22 cellular contexts compared by ENCODE assay signal in the genomic region with DNA sequence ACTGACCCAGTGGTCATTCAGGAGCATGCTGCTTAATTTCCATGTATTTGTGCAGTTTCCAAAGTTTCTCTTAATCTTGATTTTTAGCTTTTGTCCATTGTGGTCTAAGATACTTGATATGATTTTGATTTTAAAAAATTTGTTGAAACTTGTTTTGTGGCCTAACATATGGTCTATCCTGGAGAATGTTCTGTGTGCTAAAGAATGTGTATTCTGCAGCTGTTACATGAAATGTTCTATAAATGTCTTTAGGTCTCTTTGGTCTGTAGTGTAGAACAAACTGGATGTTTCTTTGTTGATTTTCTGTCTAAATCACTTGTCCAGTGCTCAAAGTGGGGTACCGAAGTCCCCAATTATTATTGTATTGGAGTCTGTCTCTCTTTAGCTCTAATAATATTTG. TPM values are rescaled to one million over a fixed set of nuclear protein-coding genes. Genes with fewer than 3 reads are reported as not detected.
DNase-seq lines count a peak whose midpoint lies in the region; ATAC-seq, FAIRE-seq and TF ChIP-seq lines count a peak whose summit lies in the region.
"Had no signal": no experiment of that assay in that cellular context is flagged by ENCODE, and none has a peak within 500 bp of the region (broad histone marks: within the 10 kb centered on the region; RNA-seq: fewer than 3 reads in every experiment).

No MANE protein-coding gene starts in this region.

- no peak overlapping the region for H3K56ac ChIP-seq in H1 (replicated peaks; ENCODE audit: insufficient read length, low read depth, low read length)

- H3K4me3 Mint-ChIP-seq in nephron: no peak overlapping the region
- no peak overlapping the region for H3K4me3 Mint-ChIP-seq in activated T-cell treated with anti-CD3 and anti-CD28 coated beads, Interleukin-2, amount 50 U/mL, for 24 hours
- no peak overlapping the region for H3K4me3 Mint-ChIP-seq in chondrocyte (ENCODE audit: unreplicated experiment)
- H3K4me3 Mint-ChIP-seq: B cell; CD4-positive, alpha-beta T cell; CD8-positive, alpha-beta T cell had no signal

- H3K4me2 ChIP-seq in H1 (ENCODE audit: insufficient read depth in 1 of 2, low read depth in 2 of 2, low read length in 2 of 2): no peak overlapping the region
- H3K4me2 ChIP-seq: A549; BLaER1 treated with 17β-estradiol and CSF1 and Interleukin-3, amounts not matched to agents 10 nM and 100 nM had no signal

- 92% methylated on average over 1 of the region's 1 CpG; no CpG with 5 or more reads in 1 of the 2 experiments for WGBS in H1 (ENCODE audit: extremely low coverage in 1 of 2, insufficient coverage in 1 of 2, insufficient read length in 1 of 2, insufficient replicate concordance in 2 of 2, low coverage in 1 of 2, low lambda C conversion rate in 2 of 2, missing lambda C conversion rate in 1 of 2), 2 experiments

- H3K23me2 ChIP-seq in H1 (ENCODE audit: low read depth, low read length): no peaks in the 10 kb centered on the region

- H2AFZ ChIP-seq in H1 (ENCODE audit: low read length): no peak overlapping the region

- H3K79me1 ChIP-seq in H1 (ENCODE audit: low read depth, low read length): peaks cover 5% of the 10 kb centered on the region; the same call in 1 of the 2 replicates

- peaks cover 59% of the 10 kb centered on the region for H3K9me3 Mint-ChIP-seq in nephron
- H3K9me3 Mint-ChIP-seq in activated T-cell treated with anti-CD3 and anti-CD28 coated beads, Interleukin-2, amount 50 U/mL, for 24 hours: peaks cover 25% of the 10 kb centered on the region
- peaks cover 36% of the 10 kb centered on the region for H3K9me3 Mint-ChIP-seq in chondrocyte (ENCODE audit: low read depth)

- H2BK120ac ChIP-seq in H1 (replicated peaks; ENCODE audit: low read depth, low read length): no peak overlapping the region

- TF ChIP-seq POLR2A in H1 (IDR thresholded peaks at IDR 0.05; ENCODE audit: control extremely low read depth in 1 of 2, low read depth in 2 of 2, low read length in 2 of 2): no peak

- H4K91ac ChIP-seq in H1 (replicated peaks; ENCODE audit: insufficient read length, low read length): no peak overlapping the region

- H3K4me3 ChIP-seq in H1 (ENCODE audit: extremely low read depth in 1 of 4, insufficient read depth in 2 of 4, low read depth in 3 of 4, low read length in 4 of 4): no peak overlapping the region
- H3K4me3 ChIP-seq: A549; BLaER1 treated with 17β-estradiol and CSF1 and Interleukin-3, amounts not matched to agents 10 nM and 100 nM had no signal

- H4K8ac ChIP-seq in H1 (ENCODE audit: extremely low read depth, insufficient read depth, low read length): no peak overlapping the region

- no peaks in the 10 kb centered on the region for H3K27me3 ChIP-seq in H1 (replicated peaks in 1 of 4; ENCODE audit: control insufficient read depth in 3 of 4, extremely low read depth in 1 of 4, insufficient read depth in 3 of 4, low read length in 3 of 4)
- H3K27me3 ChIP-seq: BLaER1 treated with 17β-estradiol and CSF1 and Interleukin-3, amounts not matched to agents 10 nM and 100 nM had no signal

- H3K27ac Mint-ChIP-seq in nephron (peak overlapping the region; percentile 14 to 38 (median 16)), chondrocyte (ENCODE audit: unreplicated experiment) (no peak overlapping the region)
- no peak overlapping the region for H3K27ac Mint-ChIP-seq in activated T-cell treated with anti-CD3 and anti-CD28 coated beads, Interleukin-2, amount 50 U/mL, for 24 hours
- H3K27ac Mint-ChIP-seq: B cell; CD4-positive, alpha-beta T cell; CD8-positive, alpha-beta T cell had no signal

- peaks cover 89% of the 10 kb centered on the region for H3K36me3 Mint-ChIP-seq in nephron (ENCODE audit: low read depth)
- peaks cover 94% of the 10 kb centered on the region for H3K36me3 Mint-ChIP-seq in activated T-cell treated with anti-CD3 and anti-CD28 coated beads, Interleukin-2, amount 50 U/mL, for 24 hours (ENCODE audit: low read depth)
- H3K36me3 Mint-ChIP-seq in chondrocyte (ENCODE audit: low read depth): peaks cover 38% of the 10 kb centered on the region

- CTCF ChIA-PET in H1 (lab: Charles Lee; ENCODE audit: partially characterized antibody): interaction anchor here (0.6 to 1.5 kb wide), 2 partner anchors 10 to 32 kb away, joined by 3 to 6 read pairs; no protein-coding TSS in a partner anchor

- H4K5ac ChIP-seq in H1 (ENCODE audit: insufficient read length, low read depth, low read length): no peak overlapping the region

- H3K36me3 ChIP-seq in H1 (ENCODE audit: control insufficient read depth in 2 of 4, insufficient read depth in 4 of 4, low read length in 3 of 4): no peaks in the 10 kb centered on the region; a peak in 1 of 8 replicates

- TF ChIP-seq CTCF in H1 (IDR thresholded peaks at IDR 0.05; ENCODE audit: control extremely low read depth in 1 of 3, insufficient read depth in 1 of 3, low read depth in 1 of 3, low read length in 3 of 3) (no peak), nephron (IDR thresholded peaks at IDR 0.05; ENCODE audit: unreplicated experiment in 3 of 3) (no peak), chondrocyte (IDR thresholded peaks at IDR 0.05) (no peak)

- no peak overlapping the region for H3K9ac ChIP-seq in H1 (replicated peaks in 1 of 4; ENCODE audit: extremely low read depth in 1 of 4, low read depth in 3 of 4, low read length in 3 of 4)
- H3K9ac ChIP-seq: BLaER1 treated with 17β-estradiol and CSF1 and Interleukin-3, amounts not matched to agents 10 nM and 100 nM had no signal

- H3K14ac ChIP-seq in H1 (ENCODE audit: insufficient read length): no peak overlapping the region

- H3K18ac ChIP-seq in H1 (ENCODE audit: extremely low read depth, low read length): no peak overlapping the region

- no peak overlapping the region for H2AK5ac ChIP-seq in H1 (ENCODE audit: low read depth, low read length)

- POLR2A ChIA-PET in H1 (lab: Charles Lee; ENCODE audit: partially characterized antibody): no interaction called here

- DNase-seq in LHCN-M2 (ENCODE audit: low read depth) (peak; percentile 62), H1 (ENCODE audit: low read depth in 1 of 2, low spot score in 2 of 2) (no peak), myocyte (ENCODE audit: low read depth) (peak; percentile 19), iPS-NIHi7 (ENCODE audit: extremely low spot score) (no peak), chondrocyte (ENCODE audit: low spot score) (no peak)
- DNase-seq in activated T-cell treated with anti-CD3 and anti-CD28 coated beads, Interleukin-2, amount 50 U/mL, for 24 hours: no peak
- DNase-seq: AML-193; Caco-2; Calu3; CD4-positive, alpha-beta T cell; CD8-positive, alpha-beta T cell; DMS79 treated with DMSO at 0.1 percent for 48 hours; GF-D8 had no signal

- no peak for TF ChIP-seq RAD21 in H1 (IDR thresholded peaks at IDR 0.05 in 1 of 2, conservative IDR thresholded peaks at IDR 0.05 in 1 of 2; ENCODE audit: low read depth in 2 of 2, low read length in 2 of 2)

- H3K23ac ChIP-seq in H1 (ENCODE audit: insufficient read length): no peak overlapping the region

- FAIRE-seq in H1 (lab: Jason Lieb, UNC): peak; percentile 13
- FAIRE-seq: D721Med, GM12891 had no signal

- peaks cover 8% of the 10 kb centered on the region for H3K4me1 Mint-ChIP-seq in nephron
- peaks cover 45% of the 10 kb centered on the region for H3K4me1 Mint-ChIP-seq in activated T-cell treated with anti-CD3 and anti-CD28 coated beads, Interleukin-2, amount 50 U/mL, for 24 hours (ENCODE audit: low read depth)
- peaks cover 19% of the 10 kb centered on the region for H3K4me1 Mint-ChIP-seq in chondrocyte (ENCODE audit: low read depth)

- H2BK20ac ChIP-seq in H1 (ENCODE audit: low read length): no peak overlapping the region

- H3K4ac ChIP-seq in H1 (replicated peaks; ENCODE audit: insufficient read length, low read depth, low read length): no peak overlapping the region

- H3K27ac ChIP-seq in H1 (ENCODE audit: low read depth, low read length): no peak overlapping the region
- H3K27ac ChIP-seq: 22Rv1; A549; BLaER1 treated with 17β-estradiol and CSF1 and Interleukin-3, amounts not matched to agents 10 nM and 100 nM; C4-2B had no signal

- H4K20me1 ChIP-seq in H1 (replicated peaks in 1 of 2; ENCODE audit: control insufficient read depth in 1 of 2, insufficient read depth in 2 of 2, low read length in 2 of 2): peaks cover 0 to 4% of the 10 kb centered on the region in 2 experiments

- H3K27me3 Mint-ChIP-seq in nephron (ENCODE audit: low read depth) (no peaks in the 10 kb centered on the region), chondrocyte (ENCODE audit: low read depth) (no peaks in the 10 kb centered on the region)
- no peaks in the 10 kb centered on the region for H3K27me3 Mint-ChIP-seq in activated T-cell treated with anti-CD3 and anti-CD28 coated beads, Interleukin-2, amount 50 U/mL, for 24 hours
- H3K27me3 Mint-ChIP-seq: B cell; CD4-positive, alpha-beta T cell had no signal

- H3K9me3 ChIP-seq in H1 (ENCODE audit: insufficient read depth in 2 of 2, low read depth in 1 of 2, low read length in 1 of 2): no peaks in the 10 kb centered on the region

- no peak for ATAC-seq in HG03039 (IDR thresholded peaks at IDR 0.05; ENCODE audit: unreplicated experiment)
- ATAC-seq: A549; CD8-positive, alpha-beta T cell had no signal

- H2BK15ac ChIP-seq in H1 (ENCODE audit: low read length): no peak overlapping the region

- H3K4me1 ChIP-seq in H1 (replicated peaks in 1 of 4; ENCODE audit: control insufficient read depth in 3 of 4, insufficient read depth in 4 of 4, low read length in 3 of 4): no peaks in the 10 kb centered on the region
- H3K4me1 ChIP-seq: A549; BLaER1 treated with 17β-estradiol and CSF1 and Interleukin-3, amounts not matched to agents 10 nM and 100 nM; Caco-2 had no signal

- TF ChIP-seq EP300 in H1 (IDR thresholded peaks at IDR 0.05; ENCODE audit: borderline replicate concordance in 1 of 2, low read depth in 2 of 2, low read length in 2 of 2): no peak

- no peak overlapping the region for H2BK5ac ChIP-seq in H1 (ENCODE audit: low read depth, low read length)

- no peak overlapping the region for H2BK12ac ChIP-seq in H1 (ENCODE audit: low read depth, low read length)

- peaks cover 0 to 22% of the 10 kb centered on the region in 2 experiments; a peak in 2 of 4 replicates for H3K79me2 ChIP-seq in H1 (ENCODE audit: control insufficient read depth in 1 of 2, insufficient read depth in 2 of 2, low read length in 2 of 2)

RNA-seq across cellular contexts. Expression of gene CEP63, which starts 17.4 kb away (rescaled TPM):
- 25.0 and 29.8 TPM in 2 replicates for total RNA-seq in LHCN-M2 (2014; rRNA removed)
- polyA plus RNA-seq in LHCN-M2 (2012): 17.6 TPM
- total RNA-seq in H1 (2021; fragmentation: NEBNext Ultra II Directional; extraction: Animal tissue kit (Norgen Biotek cat#: 25700)): 15.5 and 18.2 TPM in 2 replicates
- polyA plus RNA-seq in H1 (2011; rRNA removed): 4.5 and 5.3 TPM in 2 replicates
- 11.4 TPM for polyA plus RNA-seq in H1 (2011; cell fraction: cytosol; rRNA removed)
- polyA plus RNA-seq in H1 (2011; cell fraction: nucleus; rRNA removed): 16.1 TPM
- polyA plus RNA-seq in H1 (2012, experiment 1 of 2): 12.9 to 18.9 TPM (median 15.6 TPM) in 4 replicates
- 1.0 TPM for polyA plus RNA-seq in H1 (2012, experiment 2 of 2)
- polyA plus RNA-seq in H1 (2013, experiment 1 of 2): 19.9 TPM
- polyA plus RNA-seq in H1 (2013, experiment 2 of 2): 20.7 TPM
- 3.9 and 11.1 TPM in 2 replicates for polyA minus RNA-seq in H1 (2011; rRNA and poly(A)+ RNA removed)
- polyA minus RNA-seq in H1 (2011; cell fraction: cytosol; rRNA and poly(A)+ RNA removed): 10.1 TPM
- polyA minus RNA-seq in H1 (2011; cell fraction: nucleus; rRNA and poly(A)+ RNA removed): 35.0 TPM
- 17.6 and 22.5 TPM in 2 replicates for total RNA-seq in myocyte
- polyA plus RNA-seq in myocyte (2012): 21.7 TPM
- 23.2 to 25.5 TPM (median 24.8 TPM) in 3 replicates for total RNA-seq in chondrocyte

RNA-seq across cellular contexts. Expression of gene ANAPC13, which starts 17.5 kb away (rescaled TPM):
- total RNA-seq in LHCN-M2 (2014; rRNA removed): 166 and 196 TPM in 2 replicates
- 116 TPM for polyA plus RNA-seq in LHCN-M2 (2012)
- total RNA-seq in H1 (2021; fragmentation: NEBNext Ultra II Directional; extraction: Animal tissue kit (Norgen Biotek cat#: 25700)): 31.0 and 34.0 TPM in 2 replicates
- 17.0 and 33.3 TPM in 2 replicates for polyA plus RNA-seq in H1 (2011; rRNA removed)
- polyA plus RNA-seq in H1 (2011; cell fraction: cytosol; rRNA removed): 43.8 TPM
- 4.2 TPM for polyA plus RNA-seq in H1 (2011; cell fraction: nucleus; rRNA removed)
- polyA plus RNA-seq in H1 (2012, experiment 1 of 2): 30.0 to 63.3 TPM (median 32.0 TPM) in 4 replicates
- polyA plus RNA-seq in H1 (2012, experiment 2 of 2): 8.1 TPM
- polyA plus RNA-seq in H1 (2013, experiment 1 of 2): 20.6 TPM
- 22.3 TPM for polyA plus RNA-seq in H1 (2013, experiment 2 of 2)
- 13.7 and 16.9 TPM in 2 replicates for polyA minus RNA-seq in H1 (2011; rRNA and poly(A)+ RNA removed)
- polyA minus RNA-seq in H1 (2011; cell fraction: cytosol; rRNA and poly(A)+ RNA removed): 7.8 TPM
- polyA minus RNA-seq in H1 (2011; cell fraction: nucleus; rRNA and poly(A)+ RNA removed): 9.8 TPM
- total RNA-seq in myocyte: 177 and 210 TPM in 2 replicates
- 77.7 TPM for polyA plus RNA-seq in myocyte (2012)
- 66.8 to 86.0 TPM (median 81.3 TPM) in 3 replicates for total RNA-seq in chondrocyte

Comparison
In these comparisons a context has a peak if more than half of its experiments do, and no peak if none do; other contexts are left out.
1. DNase-seq: peak in LHCN-M2 (single experiment) and myocyte (single experiment); none in H1 (0 of 2), activated T-cell treated with anti-CD3 and anti-CD28 coated beads, Interleukin-2, amount 50 U/mL, for 24 hours (single experiment), iPS-NIHi7 (single experiment) and chondrocyte (single experiment).
2. H3K27ac Mint-ChIP-seq: peak in nephron (3 of 3); none in activated T-cell treated with anti-CD3 and anti-CD28 coated beads, Interleukin-2, amount 50 U/mL, for 24 hours (single experiment) and chondrocyte (single experiment).